Comparison of ENCODE assay signal across 23 cellular contexts in genomic region chr2:30396436-30397232, GRCh38.
"Had no signal": no experiment of that assay in that cellular context is flagged by ENCODE, and none has a peak within 500 bp of the region (broad histone marks: within the 10 kb centered on the region; RNA-seq: fewer than 3 reads in every experiment).

No MANE protein-coding gene starts in this region.

- H3K27me3 Mint-ChIP-seq: IgD-negative memory B cell had no signal

- DNase-seq: KBM-7, MM.1S, NCI-H1092 treated with DMSO at 0.1 percent for 48 hours, NCI-H1436, NCI-H187, NCI-H2029, NCI-H2081 treated with DMSO at 0.1 percent for 48 hours, NCI-H2171, NCI-H226, NCI-H446, NCI-H510A, NCI-H524 treated with DMSO at 0.1 percent for 48 hours, NCI-H69, NCI-H774, Right ventricle myocardium superior, RPMI8226, SIG-M5 had no signal

- H3K9me3 Mint-ChIP-seq: IgD-negative memory B cell had no signal

- H3K4me3 Mint-ChIP-seq: IgD-negative memory B cell had no signal

- H3K27ac Mint-ChIP-seq: IgD-negative memory B cell had no signal

- H3K27me3 ChIP-seq: SJSA1 had no signal

- H3K4me3 ChIP-seq: SJSA1, SK-N-MC had no signal

- FAIRE-seq: HTR-8/SVneo, RCC 7860 had no signal

- H3K9me3 ChIP-seq: SJSA1 had no signal

- H3K27ac ChIP-seq: HL-60, SJSA1, SK-N-MC had no signal

- H3K36me3 ChIP-seq: SJSA1 had no signal

- H3K4me1 ChIP-seq: SJSA1 had no signal
